22 cellular contexts compared by ENCODE assay signal in the genomic region with DNA sequence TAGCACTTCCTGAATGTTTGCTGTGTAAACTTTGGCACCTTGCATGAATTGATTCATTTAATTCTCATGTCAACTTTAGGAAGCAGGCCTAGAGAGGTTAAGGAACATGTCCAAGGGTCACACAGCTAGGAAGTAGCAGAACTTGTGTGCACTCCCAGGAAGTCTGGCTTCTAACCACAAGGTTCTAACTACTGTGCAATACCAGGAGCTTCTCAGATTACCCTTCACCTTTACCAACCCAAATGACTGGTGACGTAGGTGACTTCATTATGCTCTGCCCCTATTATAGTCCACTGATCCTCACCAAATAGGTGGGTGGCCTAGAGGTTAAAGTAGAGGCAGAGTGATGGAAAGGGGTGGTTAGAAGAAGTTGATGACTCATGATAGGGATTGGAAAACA. TPM values are rescaled to one million over a fixed set of nuclear protein-coding genes. Genes with fewer than 3 reads are reported as not detected.
DNase-seq lines count a peak whose midpoint lies in the region; ATAC-seq, FAIRE-seq and TF ChIP-seq lines count a peak whose summit lies in the region.
"Had no signal": no experiment of that assay in that cellular context is flagged by ENCODE, and none has a peak within 500 bp of the region (broad histone marks: within the 10 kb centered on the region; RNA-seq: fewer than 3 reads in every experiment).

No MANE protein-coding gene starts in this region.

- H3K9me3 ChIP-seq in HepG2 (ENCODE audit: low read length) = no peaks in the 10 kb centered on the region
- H3K9me3 ChIP-seq: BLaER1 had no signal

- H3K4me3 ChIP-seq in choroid plexus epithelial cell (ENCODE audit: low read depth, low read length) (no peak overlapping the region), HepG2 (replicated peaks in 1 of 3; ENCODE audit: insufficient read depth in 1 of 3, low read depth in 2 of 3, low read length in 3 of 3) (no peak overlapping the region)
- H3K4me3 ChIP-seq: BLaER1, GM23338 had no signal

- no peak overlapping the region for H2AFZ ChIP-seq in HepG2 (ENCODE audit: low read length)
- H2AFZ ChIP-seq: GM23338 had no signal

- in situ Hi-C loops in HepG2 (cut with HindIII; ENCODE audit: extremely low pct_ligation_motif_present, low pct_unique_long_range_greater_than_20kb) = loop anchor here (25.0 kb wide), 1 partner anchor 579 kb away; no protein-coding TSS in a partner anchor

- no peak for ATAC-seq in HepG2
- ATAC-seq in HG02938 (IDR thresholded peaks at IDR 0.05; ENCODE audit: unreplicated experiment) = no peak
- no peak for ATAC-seq in activated naive CD8-positive, alpha-beta T cell treated with anti-CD3 and anti-CD28 coated beads, Interleukin-2, amount 50 U/mL, for 24 hours
- ATAC-seq in GM21825 (IDR thresholded peaks at IDR 0.05; ENCODE audit: unreplicated experiment) = no peak
- ATAC-seq: GM23338, HCT116 had no signal

- TF ChIP-seq EP300 in HepG2 (IDR thresholded peaks at IDR 0.05; ENCODE audit: low read depth in 2 of 2, low read length in 2 of 2) (no peak), HepG2 (CRISPR knock-in tag; IDR thresholded peaks at IDR 0.05; ENCODE audit: borderline replicate concordance) (no peak)

- no peak for TF ChIP-seq POLR2A in HepG2 (IDR thresholded peaks at IDR 0.05; ENCODE audit: insufficient read depth in 1 of 2, low read depth in 2 of 2, low read length in 2 of 2)

- no peak for FAIRE-seq in HepG2 (lab: Jason Lieb, UNC)
- FAIRE-seq: GM12892, GM18507 had no signal

- H3K9me3 Mint-ChIP-seq in activated naive CD8-positive, alpha-beta T cell treated with anti-CD3 and anti-CD28 coated beads, Interleukin-2, amount 50 U/mL, for 24 hours = no peaks in the 10 kb centered on the region
- H3K9me3 Mint-ChIP-seq: CD14-positive monocyte, GM23338 had no signal

- H3K27ac ChIP-seq in HepG2 (ENCODE audit: extremely low read length, insufficient read depth, low read length) = no peak overlapping the region
- H3K27ac ChIP-seq: BLaER1, HL-60 had no signal

- H3K4me3 Mint-ChIP-seq in activated naive CD8-positive, alpha-beta T cell treated with anti-CD3 and anti-CD28 coated beads, Interleukin-2, amount 50 U/mL, for 24 hours = no peak overlapping the region
- H3K4me3 Mint-ChIP-seq: CD14-positive monocyte; CD4-positive, alpha-beta memory T cell; GM23338 had no signal

- H4K20me1 ChIP-seq in HepG2 (ENCODE audit: insufficient read depth, low read length) = no peaks in the 10 kb centered on the region

- CTCF ChIA-PET in HepG2 (lab: Yijun Ruan, JAX; ENCODE audit: low intra/inter-chr PET ratio, low total read pairs) = no interaction called here

- no peaks in the 10 kb centered on the region for H3K4me1 Mint-ChIP-seq in activated naive CD8-positive, alpha-beta T cell treated with anti-CD3 and anti-CD28 coated beads, Interleukin-2, amount 50 U/mL, for 24 hours
- H3K4me1 Mint-ChIP-seq: CD14-positive monocyte; CD4-positive, alpha-beta memory T cell; GM23338 had no signal

- no peak overlapping the region for H3K9ac ChIP-seq in HepG2 (ENCODE audit: insufficient read depth, low read depth, low read length)
- H3K9ac ChIP-seq: BLaER1 had no signal

- WGBS in HepG2 (ENCODE audit: low lambda C conversion rate) = 0% methylated on average over 1 of the region's 1 CpG

- TF ChIP-seq RAD21 in HepG2 (CRISPR knock-in tag; IDR thresholded peaks at IDR 0.05) = no peak

- H3K4me1 ChIP-seq in HepG2 (ENCODE audit: insufficient read depth, low read length) = no peaks in the 10 kb centered on the region

- BruUV-seq in HepG2 (replicated peaks; lab: Mats Ljungman, UMichigan) = no TSS peak

- intact Hi-C loops in HepG2 (cut with micrococcal nuclease; ENCODE audit: unreplicated experiment) = no loop called here

- no peaks in the 10 kb centered on the region for H3K36me3 ChIP-seq in HepG2 (replicated peaks in 1 of 2; ENCODE audit: control insufficient read depth in 1 of 2, insufficient read depth in 2 of 2, low read length in 2 of 2)

- H3K27me3 Mint-ChIP-seq in activated naive CD8-positive, alpha-beta T cell treated with anti-CD3 and anti-CD28 coated beads, Interleukin-2, amount 50 U/mL, for 24 hours = no peaks in the 10 kb centered on the region
- H3K27me3 Mint-ChIP-seq: CD4-positive, alpha-beta memory T cell had no signal

- peak; percentile 3 for DNase-seq in SKM-1 treated with dmso at 0.1 percent for 144 hours (lab: John Stamatoyannopoulos, UW; ENCODE audit: unreplicated experiment)
- no peak for DNase-seq in SKM-1 (lab: John Stamatoyannopoulos, UW; ENCODE audit: unreplicated experiment)
- DNase-seq in choroid plexus epithelial cell (ENCODE audit: low read depth) = peak; percentile 26
- DNase-seq in HepG2 (ENCODE audit: low spot score) = no peak
- no peak for DNase-seq in activated naive CD8-positive, alpha-beta T cell treated with anti-CD3 and anti-CD28 coated beads, Interleukin-2, amount 50 U/mL, for 24 hours
- DNase-seq in NCI-H1092 treated with DMSO at 0.1 percent for 48 hours (lab: John Stamatoyannopoulos, UW) = no peak
- DNase-seq: 8988T; CD4-positive, alpha-beta memory T cell; DMS153; DMS79; GDM1; H7; IMR-90 had no signal

- TF ChIP-seq CTCF in choroid plexus epithelial cell (conservative IDR thresholded peaks at IDR 0.05; ENCODE audit: low read depth, low read length) (no peak), HepG2 (CRISPR knock-in tag; IDR thresholded peaks at IDR 0.05) (no peak)

- H3K27ac Mint-ChIP-seq in activated naive CD8-positive, alpha-beta T cell treated with anti-CD3 and anti-CD28 coated beads, Interleukin-2, amount 50 U/mL, for 24 hours = no peak overlapping the region
- H3K27ac Mint-ChIP-seq: CD14-positive monocyte; CD4-positive, alpha-beta memory T cell; GM23338 had no signal

- no peaks in the 10 kb centered on the region for H3K79me2 ChIP-seq in HepG2 (ENCODE audit: insufficient read depth, low read length)

- H3K27me3 ChIP-seq in HepG2 (ENCODE audit: control insufficient read depth in 1 of 2, insufficient read depth in 2 of 2, low read length in 2 of 2) = no peaks in the 10 kb centered on the region
- H3K27me3 ChIP-seq: BLaER1 had no signal

- no peak overlapping the region for H3K4me2 ChIP-seq in HepG2 (ENCODE audit: low read depth, low read length)
- H3K4me2 ChIP-seq: BLaER1, GM23338 had no signal

- POLR2A ChIA-PET in HepG2 (lab: Yijun Ruan, JAX) = no interaction called here

- no peaks in the 10 kb centered on the region for H3K36me3 Mint-ChIP-seq in activated naive CD8-positive, alpha-beta T cell treated with anti-CD3 and anti-CD28 coated beads, Interleukin-2, amount 50 U/mL, for 24 hours (ENCODE audit: low read depth)
- H3K36me3 Mint-ChIP-seq: CD14-positive monocyte; CD4-positive, alpha-beta memory T cell had no signal

TF ChIP-seq in HepG2, 621 proteins besides CTCF, POLR2A, EP300 and RAD21:
- TF ChIP-seq POLR2AphosphoS5 (IDR thresholded peaks at IDR 0.05; ENCODE audit: low read depth, low read length) = no peak
- TF ChIP-seq CREB1 (IDR thresholded peaks at IDR 0.05) = peak; percentile 53
- no peak for TF ChIP-seq CREB1 (CRISPR knock-in tag; IDR thresholded peaks at IDR 0.05)

RNA-seq across cellular contexts. Expression of a gene that starts 14.4 kb away (rescaled TPM):
- not detected in 2 replicates for total RNA-seq in HepG2 (2016; rRNA removed; fragmentation: Illumina TruSeq; extraction: Trizol)
- total RNA-seq in HepG2 (2016; cell fraction: cytosol; rRNA removed; fragmentation: Illumina TruSeq; extraction: Trizol; ENCODE audit: low read depth) = not detected in 2 replicates
- not detected in 2 replicates for total RNA-seq in HepG2 (2016; cell fraction: insoluble cytoplasmic fraction; rRNA removed; fragmentation: Illumina TruSeq; extraction: Trizol)
- total RNA-seq in HepG2 (2016; cell fraction: membrane; rRNA removed; fragmentation: Illumina TruSeq; extraction: Trizol) = not detected in 2 replicates
- not detected in 2 replicates for total RNA-seq in HepG2 (2016; cell fraction: nucleus; rRNA removed; fragmentation: Illumina TruSeq; extraction: Trizol)
- not detected in 2 replicates for polyA plus RNA-seq in HepG2 (2011; rRNA removed)
- polyA plus RNA-seq in HepG2 (2011; cell fraction: cytosol; rRNA removed) = not detected in 2 replicates
- not detected in 2 replicates for polyA plus RNA-seq in HepG2 (2011; cell fraction: nucleus; rRNA removed)
- polyA plus RNA-seq in HepG2 (2012) = not detected in 2 replicates
- not detected in 2 replicates for polyA plus RNA-seq in HepG2 (2016; cell fraction: cytosol; fragmentation: Illumina TruSeq; extraction: Trizol; ENCODE audit: low read depth)
- polyA plus RNA-seq in HepG2 (2016; cell fraction: insoluble cytoplasmic fraction; fragmentation: Illumina TruSeq; extraction: Trizol; ENCODE audit: low read depth) = not detected in 2 replicates
- polyA plus RNA-seq in HepG2 (2016; cell fraction: membrane; fragmentation: Illumina TruSeq; extraction: Trizol; ENCODE audit: low read depth) = not detected in 2 replicates
- polyA plus RNA-seq in HepG2 (2016; cell fraction: nucleus; fragmentation: Illumina TruSeq; extraction: Trizol; ENCODE audit: insufficient read depth, low read depth) = not detected in 2 replicates
- not detected in 2 replicates for polyA minus RNA-seq in HepG2 (2011; rRNA and poly(A)+ RNA removed; ENCODE audit: low replicate concordance)
- polyA minus RNA-seq in HepG2 (2011; cell fraction: cytosol; rRNA and poly(A)+ RNA removed) = not detected in 2 replicates
- not detected in 2 replicates for polyA minus RNA-seq in HepG2 (2011; cell fraction: nucleus; rRNA and poly(A)+ RNA removed)
- polyA plus RNA-seq: CD14-positive monocyte had no signal

Comparison
In these comparisons a context has a peak if more than half of its experiments do, and no peak if none do; other contexts are left out.
1. DNase-seq: peak in SKM-1 treated with dmso at 0.1 percent for 144 hours (single experiment) and choroid plexus epithelial cell (single experiment); none in SKM-1 (single experiment), HepG2 (single experiment), activated naive CD8-positive, alpha-beta T cell treated with anti-CD3 and anti-CD28 coated beads, Interleukin-2, amount 50 U/mL, for 24 hours (single experiment) and NCI-H1092 treated with DMSO at 0.1 percent for 48 hours (single experiment).